ENCODE assay signal across 8 cellular contexts in genomic region chr18:41906528-41907256, GRCh38. TPM values are rescaled to one million over a fixed set of nuclear protein-coding genes. Genes with fewer than 3 reads are reported as not detected.
A peak's percentile ranks its signal among the peaks of the same experiment; 100 is the strongest.
DNase-seq lines count a peak whose midpoint lies in the region; ATAC-seq, FAIRE-seq and TF ChIP-seq lines count a peak whose summit lies in the region.

No MANE protein-coding gene starts in this region.

- FAIRE-seq in kidney (lab: Jason Lieb, UNC), result peak; percentile 92

- H4K20me1 ChIP-seq in OCI-LY1 (ENCODE audit: insufficient read depth, low read length), result no peaks in the 10 kb centered on the region

- peak; percentile 68; the same call in 1 of the 2 replicates for TF ChIP-seq CTCF in OCI-LY1 (IDR thresholded peaks at IDR 0.05; ENCODE audit: low read length)
- TF ChIP-seq CTCF in astrocyte of the spinal cord (IDR thresholded peaks at IDR 0.05; ENCODE audit: low read depth, low read length), result peak; percentile 40
- TF ChIP-seq CTCF in kidney (IDR thresholded peaks at IDR 0.05; ENCODE audit: borderline replicate concordance, extremely low read depth, insufficient read depth), result peak; percentile 51

- no peak overlapping the region for H3K4me3 ChIP-seq in OCI-LY1 (ENCODE audit: low read depth, low read length, poor library complexity, severe bottlenecking)
- H3K4me3 ChIP-seq in astrocyte of the spinal cord (ENCODE audit: low read depth, low read length), result no peak overlapping the region
- no peak overlapping the region for H3K4me3 ChIP-seq in kidney (ENCODE audit: low read length in 2 of 2)

- H2AFZ ChIP-seq in OCI-LY1 (ENCODE audit: low read length), result no peak overlapping the region

- H3K4me2 ChIP-seq in OCI-LY1 (ENCODE audit: low read length), result no peak overlapping the region

- H3F3A ChIP-seq in OCI-LY1 (ENCODE audit: insufficient read depth, low read length), result no peaks in the 10 kb centered on the region

- H3K4me3 Mint-ChIP-seq in stimulated activated naive B cell treated with anti-CD40 and anti-IgM and Interleukin-4, amounts not matched to agents 10 μg/mL and 1 μg/mL and 100 μg/mL, for 72 hours, result no peak overlapping the region

- peak; percentile 89 for ATAC-seq in GM21526 (IDR thresholded peaks at IDR 0.05; ENCODE audit: low FRiP score, unreplicated experiment)
- ATAC-seq in stimulated activated naive B cell treated with anti-CD40 and anti-IgM and Interleukin-4, amounts not matched to agents 10 μg/mL and 1 μg/mL and 100 μg/mL, for 72 hours (replicated peaks), result peak; percentile 72 to 79

- intact Hi-C loops in kidney (cut with DNase I), result no loop called here

- H3K9ac ChIP-seq in OCI-LY1 (ENCODE audit: low read length), result no peak overlapping the region
- H3K9ac ChIP-seq in kidney (ENCODE audit: low read length in 2 of 2), result no peak overlapping the region

- in situ Hi-C loops in astrocyte of the spinal cord (cut with HindIII; ENCODE audit: low sequenced_read_pairs), result no loop called here

- H3K9me3 Mint-ChIP-seq in stimulated activated naive B cell treated with anti-CD40 and anti-IgM and Interleukin-4, amounts not matched to agents 10 μg/mL and 1 μg/mL and 100 μg/mL, for 72 hours, result no peaks in the 10 kb centered on the region

- H3K79me2 ChIP-seq in OCI-LY1 (ENCODE audit: insufficient read depth, low read length), result no peaks in the 10 kb centered on the region

- no peak overlapping the region for H3K27ac ChIP-seq in OCI-LY1 (ENCODE audit: low read depth, low read length, poor library complexity, severe bottlenecking)
- H3K27ac ChIP-seq in kidney (ENCODE audit: low read depth in 2 of 2, low read length in 2 of 2), result no peak overlapping the region

- DNase-seq in activated T-cell treated with anti-CD3 and anti-CD28 coated beads for 24 hours (ENCODE audit: low read depth), result peak; percentile 4
- DNase-seq in activated T-cell treated with anti-CD3 and anti-CD28 coated beads, Interleukin-2, amount 50 U/mL, for 1 hour, result no peak
- DNase-seq in HPDE6-E6E7 (ENCODE audit: extremely low spot score), result peak; percentile 33
- peak; percentile 77 for DNase-seq in astrocyte of the spinal cord (ENCODE audit: low read depth, low spot score)
- DNase-seq in kidney, result no peak
- DNase-seq in stimulated activated naive B cell treated with anti-CD40 and anti-IgM and Interleukin-4, amounts not matched to agents 10 μg/mL and 1 μg/mL and 100 μg/mL, for 72 hours, result no peak

- no peaks in the 10 kb centered on the region for H3K9me2 ChIP-seq in OCI-LY1 (ENCODE audit: low read depth, low read length)

- H3K36me3 Mint-ChIP-seq in stimulated activated naive B cell treated with anti-CD40 and anti-IgM and Interleukin-4, amounts not matched to agents 10 μg/mL and 1 μg/mL and 100 μg/mL, for 72 hours, result no peaks in the 10 kb centered on the region

- H3K9me3 ChIP-seq in OCI-LY1 (ENCODE audit: low read length), result no peaks in the 10 kb centered on the region
- H3K9me3 ChIP-seq in kidney (ENCODE audit: control insufficient read depth in 1 of 2, low read length in 2 of 2), result no peaks in the 10 kb centered on the region

- peaks cover 0 to 5% of the 10 kb centered on the region in 2 donors for H3K4me1 Mint-ChIP-seq in stimulated activated naive B cell treated with anti-CD40 and anti-IgM and Interleukin-4, amounts not matched to agents 10 μg/mL and 1 μg/mL and 100 μg/mL, for 72 hours

- peaks cover 0 to 5% of the 10 kb centered on the region in 2 donors for H3K27me3 Mint-ChIP-seq in stimulated activated naive B cell treated with anti-CD40 and anti-IgM and Interleukin-4, amounts not matched to agents 10 μg/mL and 1 μg/mL and 100 μg/mL, for 72 hours

- H3K4me1 ChIP-seq in OCI-LY1 (ENCODE audit: insufficient read depth, low read length, severe bottlenecking) (no peaks in the 10 kb centered on the region), kidney (ENCODE audit: control insufficient read depth in 1 of 2, insufficient read depth in 1 of 2, low read depth in 1 of 2, low read length in 2 of 2) (no peaks in the 10 kb centered on the region)

- H3K27me3 ChIP-seq in OCI-LY1 (ENCODE audit: insufficient read depth, low read length), result no peaks in the 10 kb centered on the region

- H3K27ac Mint-ChIP-seq in stimulated activated naive B cell treated with anti-CD40 and anti-IgM and Interleukin-4, amounts not matched to agents 10 μg/mL and 1 μg/mL and 100 μg/mL, for 72 hours, result no peak overlapping the region

- H3K36me3 ChIP-seq in OCI-LY1 (ENCODE audit: insufficient read depth, low read length) (no peaks in the 10 kb centered on the region), kidney (ENCODE audit: control insufficient read depth in 1 of 2, insufficient read depth in 2 of 2, low read length in 2 of 2) (no peaks in the 10 kb centered on the region)

RNA-seq across cellular contexts. Expression of gene PIK3C3, which starts 48.3 kb away (rescaled TPM):
- 70.7 TPM for total RNA-seq in kidney
- 31.4 TPM for polyA plus RNA-seq in kidney (ENCODE audit: insufficient read depth, low read depth, low replicate concordance)

Comparison
In these comparisons a context has a peak if more than half of its experiments do, and no peak if none do; other contexts are left out.
1. DNase-seq: peak in activated T-cell treated with anti-CD3 and anti-CD28 coated beads for 24 hours (single experiment), HPDE6-E6E7 (single experiment) and astrocyte of the spinal cord (single experiment); none in activated T-cell treated with anti-CD3 and anti-CD28 coated beads, Interleukin-2, amount 50 U/mL, for 1 hour (single experiment), kidney (single experiment) and stimulated activated naive B cell treated with anti-CD40 and anti-IgM and Interleukin-4, amounts not matched to agents 10 μg/mL and 1 μg/mL and 100 μg/mL, for 72 hours (single experiment).
2. Peak in every context shown above with its lines, with median percentiles within 50 percentile points of each other: CTCF ChIP-seq.